In genomic region chr14:77722301-77722700, GRCh38 we compare ENCODE assay signal across 20 cellular contexts.
"Had no signal": no experiment of that assay in that cellular context is flagged by ENCODE, and none has a peak within 500 bp of the region (broad histone marks: within the 10 kb centered on the region; RNA-seq: fewer than 3 reads in every experiment).

No MANE protein-coding gene starts in this region.

- DNase-seq: activated CD4-positive, alpha-beta T cell treated with anti-CD3 and anti-CD28 coated beads, Interleukin-2, amount 10 ng/mL, durations not matched to agents 24 days and 14 days; activated CD4-positive, CD25-positive, alpha-beta regulatory T cell treated with anti-CD3 and anti-CD28 coated beads, Interleukin-2, amount 50 U/mL, for 72 hours; activated CD8-positive, alpha-beta memory T cell treated with anti-CD3 and anti-CD28 coated beads, Interleukin-2, amount 10 ng/mL, durations not matched to agents 7 days and 5 days; activated gamma-delta T cell; activated naive CD4-positive, alpha-beta T cell treated with anti-CD3 and anti-CD28 coated beads, Interleukin-2, amount 10 ng/mL, durations not matched to agents 7 days and 5 days; activated T-cell treated with anti-CD3 and anti-CD28 coated beads, Interleukin-2, amount 50 U/mL, for 24 hours; amygdala; KG1; NCI-H1048; NCI-H146; NCI-H187 treated with DMSO at 0.1 percent for 48 hours; NCI-H2081 treated with DMSO at 0.1 percent for 48 hours; NCI-H446; NCI-H524; SHP77; SW 1271 had no signal

- H3K4me1 Mint-ChIP-seq: activated naive CD4-positive, alpha-beta T cell treated with anti-CD3 and anti-CD28 coated beads, Interleukin-2, amount 10 ng/mL, durations not matched to agents 7 days and 5 days; brain; central memory CD8-positive, alpha-beta T cell had no signal

- ATAC-seq: activated CD8-positive, alpha-beta memory T cell treated with anti-CD3 and anti-CD28 coated beads, Interleukin-2, amount 10 ng/mL, durations not matched to agents 7 days and 5 days; activated T-helper 17 cell treated with anti-CD3 and anti-CD28 coated beads, Interleukin-2, amount 50 U/mL, for 72 hours; SK-N-SH treated with all-trans-retinoic acid at 6 μM for 48 hours had no signal

- H3K4me3 Mint-ChIP-seq: activated CD4-positive, alpha-beta T cell treated with anti-CD3 and anti-CD28 coated beads, Interleukin-2, amount 10 ng/mL, durations not matched to agents 24 days and 14 days; activated CD8-positive, alpha-beta memory T cell treated with anti-CD3 and anti-CD28 coated beads, Interleukin-2, amount 10 ng/mL, durations not matched to agents 7 days and 5 days; activated naive CD4-positive, alpha-beta T cell treated with anti-CD3 and anti-CD28 coated beads, Interleukin-2, amount 10 ng/mL, durations not matched to agents 7 days and 5 days; activated T-cell treated with anti-CD3 and anti-CD28 coated beads, Interleukin-2, amount 50 U/mL, for 24 hours; activated T-helper 17 cell treated with anti-CD3 and anti-CD28 coated beads, Interleukin-2, amount 50 U/mL, for 72 hours; brain; central memory CD8-positive, alpha-beta T cell had no signal

- H3K9me3 Mint-ChIP-seq: activated CD4-positive, alpha-beta T cell treated with anti-CD3 and anti-CD28 coated beads, Interleukin-2, amount 10 ng/mL, durations not matched to agents 24 days and 14 days; activated naive CD4-positive, alpha-beta T cell treated with anti-CD3 and anti-CD28 coated beads, Interleukin-2, amount 10 ng/mL, durations not matched to agents 7 days and 5 days; activated T-cell treated with anti-CD3 and anti-CD28 coated beads, Interleukin-2, amount 50 U/mL, for 24 hours; activated T-helper 17 cell treated with anti-CD3 and anti-CD28 coated beads, Interleukin-2, amount 50 U/mL, for 72 hours; brain; central memory CD8-positive, alpha-beta T cell had no signal

- H3K27ac Mint-ChIP-seq: activated CD4-positive, alpha-beta T cell treated with anti-CD3 and anti-CD28 coated beads, Interleukin-2, amount 10 ng/mL, durations not matched to agents 24 days and 14 days; activated CD8-positive, alpha-beta memory T cell treated with anti-CD3 and anti-CD28 coated beads, Interleukin-2, amount 10 ng/mL, durations not matched to agents 7 days and 5 days; activated naive CD4-positive, alpha-beta T cell treated with anti-CD3 and anti-CD28 coated beads, Interleukin-2, amount 10 ng/mL, durations not matched to agents 7 days and 5 days; activated T-helper 17 cell treated with anti-CD3 and anti-CD28 coated beads, Interleukin-2, amount 50 U/mL, for 72 hours had no signal

- H3K27me3 Mint-ChIP-seq: activated CD4-positive, alpha-beta T cell treated with anti-CD3 and anti-CD28 coated beads, Interleukin-2, amount 10 ng/mL, durations not matched to agents 24 days and 14 days; activated CD8-positive, alpha-beta memory T cell treated with anti-CD3 and anti-CD28 coated beads, Interleukin-2, amount 10 ng/mL, durations not matched to agents 7 days and 5 days; activated naive CD4-positive, alpha-beta T cell treated with anti-CD3 and anti-CD28 coated beads, Interleukin-2, amount 10 ng/mL, durations not matched to agents 7 days and 5 days; activated T-cell treated with anti-CD3 and anti-CD28 coated beads, Interleukin-2, amount 50 U/mL, for 24 hours; activated T-helper 17 cell treated with anti-CD3 and anti-CD28 coated beads, Interleukin-2, amount 50 U/mL, for 72 hours; brain; central memory CD8-positive, alpha-beta T cell had no signal
